Comparison of ENCODE assay signal across 8 cellular contexts in genomic region chr14:75648066-75648838, GRCh38. TPM values are rescaled to one million over a fixed set of nuclear protein-coding genes. Genes with fewer than 3 reads are reported as not detected.
DNase-seq lines count a peak whose midpoint lies in the region; ATAC-seq and TF ChIP-seq lines count a peak whose summit lies in the region.

No MANE protein-coding gene starts in this region.

- WGBS in hepatocyte (ENCODE audit: low lambda C conversion rate, missing lambda C conversion rate): 49% methylated on average over 9 of the region's 9 CpGs

- H3K36me3 Mint-ChIP-seq in activated naive CD4-positive, alpha-beta T cell treated with anti-CD3 and anti-CD28 coated beads, Interleukin-2, amount 50 U/mL, for 72 hours: peaks cover 9 to 14% of the 10 kb centered on the region in 2 donors

- no peaks in the 10 kb centered on the region for H3K9me3 Mint-ChIP-seq in activated naive CD4-positive, alpha-beta T cell treated with anti-CD3 and anti-CD28 coated beads, Interleukin-2, amount 50 U/mL, for 72 hours

- no peaks in the 10 kb centered on the region for H3K9me2 ChIP-seq in hepatocyte (replicated peaks; ENCODE audit: insufficient read depth)

- H4K20me1 ChIP-seq in hepatocyte (ENCODE audit: insufficient read depth, poor library complexity, severe bottlenecking): no peaks in the 10 kb centered on the region

- ATAC-seq in activated naive CD4-positive, alpha-beta T cell treated with anti-CD3 and anti-CD28 coated beads, Interleukin-2, amount 50 U/mL, for 72 hours: no peak

- H3K9ac ChIP-seq in adipocyte (ENCODE audit: low read length) (no peak overlapping the region), stomach smooth muscle (ENCODE audit: low read length in 2 of 2) (no peak overlapping the region)

- H3K79me2 ChIP-seq in hepatocyte: no peaks in the 10 kb centered on the region

- DNase-seq in HPDE6-E6E7 (ENCODE audit: extremely low spot score): peak; percentile 89
- peak; percentile 94 for DNase-seq in adipocyte (ENCODE audit: low read depth)
- DNase-seq in hepatocyte (ENCODE audit: low spot score): peak; percentile 75
- DNase-seq in NCI-H524 treated with DMSO at 0.1 percent for 48 hours (lab: John Stamatoyannopoulos, UW): no peak
- DNase-seq in activated CD8-positive, alpha-beta memory T cell treated with anti-CD3 and anti-CD28 coated beads, Interleukin-2, amount 50 U/mL, for 4 hours: no peak
- DNase-seq in activated naive CD4-positive, alpha-beta T cell treated with anti-CD3 and anti-CD28 coated beads, Interleukin-2, amount 50 U/mL, for 72 hours (ENCODE audit: low spot score in 2 of 2): no peak
- DNase-seq in central memory CD4-positive, alpha-beta T cell: no peak

- H3K4me1 ChIP-seq in adipocyte (ENCODE audit: control insufficient read depth, insufficient read depth, low read length) (peaks cover 31% of the 10 kb centered on the region), hepatocyte (ENCODE audit: insufficient read depth) (peaks cover 45% of the 10 kb centered on the region), stomach smooth muscle (ENCODE audit: control insufficient read depth, insufficient read depth, low read length) (peaks cover 13% of the 10 kb centered on the region)

- no peaks in the 10 kb centered on the region for H3K9me3 ChIP-seq in adipocyte (ENCODE audit: control insufficient read depth, low read length)
- H3K9me3 ChIP-seq in hepatocyte (ENCODE audit: low read depth): no peaks in the 10 kb centered on the region
- H3K9me3 ChIP-seq in stomach smooth muscle (ENCODE audit: control insufficient read depth in 2 of 2, low read length in 2 of 2): no peaks in the 10 kb centered on the region

- H3K4me2 ChIP-seq in hepatocyte: peak overlapping the region; percentile 39

- H3K4me3 ChIP-seq in adipocyte (ENCODE audit: low read length) (no peak overlapping the region), hepatocyte (no peak overlapping the region), stomach smooth muscle (ENCODE audit: low read length in 2 of 2) (no peak overlapping the region)

- TF ChIP-seq CTCF in hepatocyte (IDR thresholded peaks at IDR 0.05; ENCODE audit: poor library complexity): no peak

- H2AFZ ChIP-seq in hepatocyte: no peak overlapping the region

- H3K27ac ChIP-seq in hepatocyte (peak overlapping the region; percentile 88), stomach smooth muscle (ENCODE audit: low read length) (peak overlapping the region; percentile 31)

- H3K36me3 ChIP-seq in adipocyte (ENCODE audit: control insufficient read depth, insufficient read depth, low read length, severe bottlenecking) (peaks cover 31% of the 10 kb centered on the region), hepatocyte (replicated peaks; ENCODE audit: insufficient read depth, low read depth) (no peaks in the 10 kb centered on the region), stomach smooth muscle (ENCODE audit: control insufficient read depth in 2 of 2, insufficient read depth in 2 of 2, low read length in 2 of 2) (peaks cover 17 to 27% of the 10 kb centered on the region in 2 donors)

- H3K27me3 ChIP-seq in adipocyte (replicated peaks; ENCODE audit: control insufficient read depth, insufficient read depth, low read length) (no peaks in the 10 kb centered on the region), hepatocyte (no peaks in the 10 kb centered on the region), stomach smooth muscle (ENCODE audit: control insufficient read depth in 1 of 2, insufficient read depth in 2 of 2, low read length in 2 of 2) (no peaks in the 10 kb centered on the region)

- peak overlapping the region in 1 of 2 donors; percentile 31 for H3K27ac Mint-ChIP-seq in activated naive CD4-positive, alpha-beta T cell treated with anti-CD3 and anti-CD28 coated beads, Interleukin-2, amount 50 U/mL, for 72 hours

RNA-seq across cellular contexts. Expression of gene ERG28, which starts 12.4 kb away (rescaled TPM):
- 38.4 and 51.2 TPM in 2 replicates for total RNA-seq in hepatocyte
- 65.7 and 74.4 TPM in 2 replicates for polyA plus RNA-seq in hepatocyte
- 10 to 100 TPM; 20.2 to 25.5 TPM for total RNA-seq in activated naive CD4-positive, alpha-beta T cell treated with anti-CD3 and anti-CD28 coated beads, Interleukin-2, amount 50 U/mL, for 72 hours

RNA-seq across cellular contexts. Expression of gene TTLL5, which starts 12.8 kb away (rescaled TPM):
- total RNA-seq in hepatocyte: 8.9 and 14.3 TPM in 2 replicates
- 11.1 and 14.2 TPM in 2 replicates for polyA plus RNA-seq in hepatocyte
- 10 to 100 TPM; 36.6 TPM for total RNA-seq in activated naive CD4-positive, alpha-beta T cell treated with anti-CD3 and anti-CD28 coated beads, Interleukin-2, amount 50 U/mL, for 72 hours

Comparison
In these comparisons a context has a peak if more than half of its experiments do, and no peak if none do; other contexts are left out.
1. DNase-seq: peak in HPDE6-E6E7 (single experiment), adipocyte (single experiment) and hepatocyte (single experiment); none in NCI-H524 treated with DMSO at 0.1 percent for 48 hours (single experiment), activated CD8-positive, alpha-beta memory T cell treated with anti-CD3 and anti-CD28 coated beads, Interleukin-2, amount 50 U/mL, for 4 hours (single experiment), activated naive CD4-positive, alpha-beta T cell treated with anti-CD3 and anti-CD28 coated beads, Interleukin-2, amount 50 U/mL, for 72 hours (0 of 2) and central memory CD4-positive, alpha-beta T cell (single experiment).